In the genomic region with DNA sequence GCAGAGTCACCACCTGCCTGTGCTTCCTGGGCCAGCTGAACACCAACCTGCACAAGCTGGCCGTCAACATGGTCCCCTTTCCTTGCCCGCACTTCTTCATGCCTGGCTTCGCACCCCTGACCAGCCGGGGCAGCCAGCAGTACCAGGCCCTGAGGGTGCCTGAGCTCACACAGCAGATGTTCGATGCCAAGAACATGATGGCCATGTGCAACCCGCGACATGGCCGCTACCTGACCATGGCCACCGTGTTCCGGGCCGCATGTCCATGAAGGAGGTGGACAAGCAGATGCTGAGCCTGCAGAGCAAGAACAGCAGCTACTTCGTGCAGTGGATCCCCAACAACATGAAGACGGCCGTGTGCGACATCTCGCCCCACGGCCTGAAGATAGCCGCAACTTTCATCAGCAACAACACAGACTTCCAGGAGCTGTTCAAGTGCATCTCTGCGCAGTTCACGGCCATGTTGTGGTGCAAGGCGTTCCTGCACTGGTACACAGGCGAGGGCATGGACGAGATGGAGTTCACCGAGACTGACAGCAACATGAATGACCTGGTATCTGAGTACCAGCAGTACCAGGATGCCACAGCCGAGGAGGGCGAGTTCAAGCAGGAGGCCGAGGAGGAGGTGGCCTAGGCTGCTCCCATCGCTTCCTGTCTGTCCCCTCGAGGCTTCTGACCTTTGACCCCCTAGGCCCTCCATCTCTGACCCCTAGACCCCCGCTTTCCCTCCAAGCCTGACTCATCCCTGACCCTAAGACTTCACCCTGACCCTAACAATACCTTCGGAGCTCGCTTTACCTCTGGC, we compare ENCODE assay signal across 2 cellular contexts.
TF ChIP-seq lines count a peak whose summit lies in the region.

No MANE protein-coding gene starts in this region.

TF ChIP-seq in A549, 52 proteins besides CTCF, POLR2A, EP300 and RAD21 (continued from another document):
- no peak for TF ChIP-seq ATOH8 (CRISPR knock-in tag; IDR thresholded peaks at IDR 0.05; ENCODE audit: low read depth)
- TF ChIP-seq CEBPB (IDR thresholded peaks at IDR 0.05) = no peak
- no peak for TF ChIP-seq HEYL (CRISPR knock-in tag; IDR thresholded peaks at IDR 0.05)
- no peak for TF ChIP-seq CHD2 (IDR thresholded peaks at IDR 0.05; ENCODE audit: low read length, partially characterized antibody)
- TF ChIP-seq POLR2AphosphoS2 (conservative IDR thresholded peaks at IDR 0.05; ENCODE audit: low read length) = no peak
- TF ChIP-seq JUNB (IDR thresholded peaks at IDR 0.05) = no peak
- TF ChIP-seq HOXA7 (CRISPR knock-in tag; IDR thresholded peaks at IDR 0.05) = no peak
TF ChIP-seq in A549: peak in this region for 0.

TF ChIP-seq in H1, 55 proteins besides CTCF, POLR2A, EP300 and RAD21 (continued from another document):
- TF ChIP-seq CHD7 (IDR thresholded peaks at IDR 0.05; ENCODE audit: insufficient replicate concordance, low read length) (no peak), NANOG (IDR thresholded peaks at IDR 0.05; ENCODE audit: insufficient read depth, low read depth, low read length, poor library complexity, severe bottlenecking) (no peak), GABPA (IDR thresholded peaks at IDR 0.05; ENCODE audit: borderline replicate concordance, insufficient read depth, low read length) (no peak), POLR2AphosphoS5 (IDR thresholded peaks at IDR 0.05; ENCODE audit: low read depth, low read length) (no peak), POU5F1 (IDR thresholded peaks at IDR 0.05; ENCODE audit: low read depth, low read length) (no peak), BCL11A (IDR thresholded peaks at IDR 0.05; ENCODE audit: low read depth in 2 of 2, low read length in 2 of 2) (no peak), ASH2L (IDR thresholded peaks at IDR 0.05; ENCODE audit: low read length) (no peak), TCF12 (IDR thresholded peaks at IDR 0.05; ENCODE audit: low read depth, low read length) (no peak)
